9 cellular contexts compared by ENCODE assay signal in genomic region chr13:98033277-98034247, GRCh38.
DNase-seq lines count a peak whose midpoint lies in the region; ATAC-seq, FAIRE-seq and TF ChIP-seq lines count a peak whose summit lies in the region.
"Had no signal": no experiment of that assay in that cellular context is flagged by ENCODE, and none has a peak within 500 bp of the region (broad histone marks: within the 10 kb centered on the region; RNA-seq: fewer than 3 reads in every experiment).

No MANE protein-coding gene starts in this region.

- no peak overlapping the region for H3K27ac Mint-ChIP-seq in glutamatergic neuron (ENCODE audit: unreplicated experiment)
- H3K27ac Mint-ChIP-seq: B cell had no signal

- TF ChIP-seq CTCF in fibroblast of mammary gland (conservative IDR thresholded peaks at IDR 0.05; ENCODE audit: control insufficient read depth, insufficient read depth, low read depth, low read length) (peak; percentile 50), glutamatergic neuron (IDR thresholded peaks at IDR 0.05; ENCODE audit: partially characterized antibody, unreplicated experiment) (no peak)

- H3K27ac ChIP-seq in small intestine (ENCODE audit: low read depth in 1 of 2, low read length in 1 of 2) = no peak overlapping the region

- no peak overlapping the region for H3K4me3 Mint-ChIP-seq in glutamatergic neuron (ENCODE audit: unreplicated experiment)
- H3K4me3 Mint-ChIP-seq: B cell had no signal

- H3K27me3 Mint-ChIP-seq in glutamatergic neuron (ENCODE audit: unreplicated experiment) = no peaks in the 10 kb centered on the region

- H3K4me3 ChIP-seq in fibroblast of mammary gland (ENCODE audit: control insufficient read depth, low read depth, low read length) (no peak overlapping the region), small intestine (ENCODE audit: low read depth in 1 of 2, low read length in 2 of 2) (no peak overlapping the region)

- DNase-seq in NCI-H1417 (lab: John Stamatoyannopoulos, UW) (peak; percentile 40 to 67 (median 62)), NCI-H1417 treated with DMSO at 0.1 percent for 48 hours (lab: John Stamatoyannopoulos, UW) (no peak), RCC 7860 (ENCODE audit: low spot score) (peak; percentile 17), fibroblast of mammary gland (ENCODE audit: low read depth) (peak; percentile 66), small intestine (peak; percentile 5), glutamatergic neuron (no peak)

- no peaks in the 10 kb centered on the region for H3K9me3 Mint-ChIP-seq in glutamatergic neuron (ENCODE audit: unreplicated experiment)

- ATAC-seq in GM19035 (IDR thresholded peaks at IDR 0.05; ENCODE audit: unreplicated experiment) = no peak
- no peak for ATAC-seq in HG03095 (IDR thresholded peaks at IDR 0.05; ENCODE audit: unreplicated experiment)

- no peaks in the 10 kb centered on the region for H3K36me3 ChIP-seq in small intestine (ENCODE audit: control insufficient read depth in 2 of 2, insufficient read depth in 2 of 2, low read length in 2 of 2)

- H3K36me3 Mint-ChIP-seq in glutamatergic neuron (ENCODE audit: unreplicated experiment) = no peaks in the 10 kb centered on the region

- WGBS in small intestine, 3 donors = 22 to 51% (median 36%) methylated on average over 19 of the region's 19 CpGs

- no peaks in the 10 kb centered on the region for H3K9me3 ChIP-seq in small intestine (ENCODE audit: control insufficient read depth, low read depth)

- no peaks in the 10 kb centered on the region for H3K27me3 ChIP-seq in small intestine (ENCODE audit: control insufficient read depth in 2 of 2, insufficient read depth in 2 of 2, low read length in 2 of 2)

- H3K4me1 ChIP-seq in small intestine (ENCODE audit: control insufficient read depth in 2 of 2, insufficient read depth in 1 of 2, low read depth in 1 of 2, low read length in 1 of 2) = no peaks in the 10 kb centered on the region

- FAIRE-seq in RCC 7860 (lab: Jason Lieb, UNC) (no peak), small intestine (lab: Jason Lieb, UNC) (no peak)

- H3K4me1 Mint-ChIP-seq in glutamatergic neuron (ENCODE audit: low read depth, unreplicated experiment) = no peaks in the 10 kb centered on the region
- H3K4me1 Mint-ChIP-seq: B cell had no signal

Comparison
In these comparisons a context has a peak if more than half of its experiments do, and no peak if none do; other contexts are left out.
1. DNase-seq: peak in NCI-H1417 (3 of 3), RCC 7860 (single experiment), fibroblast of mammary gland (single experiment) and small intestine (single experiment); none in NCI-H1417 treated with DMSO at 0.1 percent for 48 hours (single experiment) and glutamatergic neuron (single experiment).